In the genomic region with DNA sequence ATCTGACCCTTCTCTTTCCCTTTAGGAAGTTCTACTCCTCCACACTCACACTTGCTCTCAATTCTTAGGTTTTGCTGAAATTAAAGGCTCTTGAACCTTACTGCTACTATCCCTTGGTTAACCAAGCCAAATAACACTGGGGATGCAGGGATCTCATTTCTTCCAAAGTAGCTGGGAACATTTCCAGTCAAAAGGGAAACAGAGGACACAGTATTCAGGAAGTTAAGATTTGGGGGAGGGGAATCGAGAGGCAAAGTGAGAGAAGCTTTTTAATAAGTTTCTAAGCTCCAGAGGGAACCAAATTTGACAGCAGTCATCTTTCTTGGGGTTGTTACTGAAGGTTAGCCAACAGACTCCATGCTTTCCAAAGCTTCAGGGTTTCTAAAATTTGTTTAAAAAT, we compare ENCODE assay signal across 11 cellular contexts. TPM values are rescaled to one million over a fixed set of nuclear protein-coding genes. Genes with fewer than 3 reads are reported as not detected.
DNase-seq lines count a peak whose midpoint lies in the region; ATAC-seq and TF ChIP-seq lines count a peak whose summit lies in the region.
"Had no signal": no experiment of that assay in that cellular context is flagged by ENCODE, and none has a peak within 500 bp of the region (broad histone marks: within the 10 kb centered on the region; RNA-seq: fewer than 3 reads in every experiment).

No MANE protein-coding gene starts in this region.

- TF ChIP-seq CTCF in Panc1 (IDR thresholded peaks at IDR 0.05) (no peak), fibroblast of pulmonary artery (IDR thresholded peaks at IDR 0.05; ENCODE audit: low read length, missing control alignments) (no peak)

- peak overlapping the region in 3 of 5 donors; percentile 24 to 69 (median 69) for H3K9ac ChIP-seq in subcutaneous abdominal adipose tissue (ENCODE audit: low read length in 5 of 5)

- H3K9me3 ChIP-seq in Panc1 (ENCODE audit: control insufficient read depth, insufficient read depth, low read depth, low read length) = no peaks in the 10 kb centered on the region
- no peaks in the 10 kb centered on the region for H3K9me3 ChIP-seq in subcutaneous abdominal adipose tissue (ENCODE audit: control insufficient read depth in 5 of 5, low read length in 5 of 5)
- H3K9me3 ChIP-seq in MG63 = no peaks in the 10 kb centered on the region
- H3K9me3 ChIP-seq: adrenal gland had no signal

- ATAC-seq in activated T-cell treated with anti-CD3 and anti-CD28 coated beads, Interleukin-2, amount 50 U/mL, for 72 hours (replicated peaks in 1 of 2) = no peak
- ATAC-seq in Panc1 (no peak), HG03139 (IDR thresholded peaks at IDR 0.05; ENCODE audit: unreplicated experiment) (no peak)

- POLR2A ChIA-PET in Panc1 (lab: Charles Lee) = no interaction called here

- H3K4me1 ChIP-seq in Panc1 (ENCODE audit: control insufficient read depth, insufficient read depth, low read length) (peaks cover 36% of the 10 kb centered on the region), subcutaneous abdominal adipose tissue (ENCODE audit: control insufficient read depth in 5 of 5, insufficient read depth in 5 of 5, low read length in 5 of 5) (peaks cover 0 to 63% (median 54%) of the 10 kb centered on the region in 5 donors)

- H3K27ac Mint-ChIP-seq in activated T-cell treated with anti-CD3 and anti-CD28 coated beads, Interleukin-2, amount 50 U/mL, for 72 hours = peak overlapping the region; percentile 82

- in situ Hi-C loops in Panc1 (cut with HindIII; ENCODE audit: low pct_unique_long_range_greater_than_20kb, low sequenced_read_pairs) (no loop called here), G401 (cut with HindIII; ENCODE audit: low sequenced_read_pairs) (no loop called here)

- H3K27me3 ChIP-seq in Panc1 (ENCODE audit: control insufficient read depth, insufficient read depth, low read length) (no peaks in the 10 kb centered on the region), subcutaneous abdominal adipose tissue (ENCODE audit: control insufficient read depth in 5 of 5, insufficient read depth in 4 of 5, low read length in 5 of 5) (no peaks in the 10 kb centered on the region), MG63 (no peaks in the 10 kb centered on the region)
- H3K27me3 ChIP-seq: adrenal gland had no signal

- BruUV-seq in Panc1 (replicated peaks; lab: Mats Ljungman, UMichigan) = no TSS peak

- no peak for DNase-seq in activated T-cell treated with anti-CD3 and anti-CD28 coated beads, Interleukin-2, amount 50 U/mL, for 72 hours
- no peak for DNase-seq in activated T-cell treated with anti-CD3 and anti-CD28 coated beads, Interleukin-2, amount 50 U/mL, for 48 hours
- DNase-seq in Panc1 (ENCODE audit: low read depth, low spot score) = no peak
- no peak for DNase-seq in fibroblast of pulmonary artery (ENCODE audit: low read depth)
- DNase-seq in G401 (ENCODE audit: low spot score) = no peak
- DNase-seq in MG63 = no peak
- DNase-seq: activated CD8-positive, alpha-beta memory T cell treated with anti-CD3 and anti-CD28 coated beads, Interleukin-2, amount 50 U/mL, for 48 hours; DMS79 had no signal

- H3K27ac ChIP-seq in Panc1 (ENCODE audit: low read length) = peak overlapping the region; percentile 46; the same call in 1 of the 2 replicates
- H3K27ac ChIP-seq in subcutaneous abdominal adipose tissue (ENCODE audit: low read depth, low read length) = peak overlapping the region; percentile 28

- H3K4me3 ChIP-seq in Panc1 (ENCODE audit: low read depth in 2 of 2, low read length in 2 of 2) = no peak overlapping the region
- peak overlapping the region; percentile 10 for H3K4me3 ChIP-seq in fibroblast of pulmonary artery (replicated peaks; ENCODE audit: low read depth, low read length)
- no peak overlapping the region for H3K4me3 ChIP-seq in subcutaneous abdominal adipose tissue (ENCODE audit: low read depth in 1 of 5, low read length in 5 of 5)
- H3K4me3 ChIP-seq in MG63 = no peak overlapping the region
- H3K4me3 ChIP-seq: adrenal gland had no signal

- H3K27me3 Mint-ChIP-seq in activated T-cell treated with anti-CD3 and anti-CD28 coated beads, Interleukin-2, amount 50 U/mL, for 72 hours (ENCODE audit: low read depth) = no peaks in the 10 kb centered on the region

- H3K36me3 Mint-ChIP-seq in activated T-cell treated with anti-CD3 and anti-CD28 coated beads, Interleukin-2, amount 50 U/mL, for 72 hours (ENCODE audit: insufficient read depth in 2 of 2) = peaks cover 6 to 48% of the 10 kb centered on the region in 2 donors

- intact Hi-C loops in Panc1 (cut with micrococcal nuclease; ENCODE audit: unreplicated experiment) = no loop called here

- H3K4me1 Mint-ChIP-seq in activated T-cell treated with anti-CD3 and anti-CD28 coated beads, Interleukin-2, amount 50 U/mL, for 72 hours (ENCODE audit: low read depth) = peaks cover 70% of the 10 kb centered on the region

- CTCF ChIA-PET in Panc1 (lab: Charles Lee) = no interaction called here

- H3K36me3 ChIP-seq in Panc1 (ENCODE audit: control insufficient read depth, insufficient read depth, low read length) (peaks cover 15% of the 10 kb centered on the region), subcutaneous abdominal adipose tissue (ENCODE audit: control insufficient read depth in 5 of 5, insufficient read depth in 5 of 5, low read length in 5 of 5) (peaks cover 3 to 12% (median 7%) of the 10 kb centered on the region in 5 donors), MG63 (peaks cover 79% of the 10 kb centered on the region)

- H3K4me3 Mint-ChIP-seq in activated T-cell treated with anti-CD3 and anti-CD28 coated beads, Interleukin-2, amount 50 U/mL, for 72 hours = no peak overlapping the region

- H3K9me3 Mint-ChIP-seq in activated T-cell treated with anti-CD3 and anti-CD28 coated beads, Interleukin-2, amount 50 U/mL, for 72 hours = no peaks in the 10 kb centered on the region

RNA-seq across cellular contexts. Expression of a gene that starts 6.2 kb away (rescaled TPM):
- 100 to 1,000 TPM; 269 to 272 TPM for total RNA-seq in activated T-cell treated with anti-CD3 and anti-CD28 coated beads, Interleukin-2, amount 50 U/mL, for 72 hours
- 303 TPM for total RNA-seq in Panc1 (2021; ENCODE audit: unreplicated experiment)
- polyA plus RNA-seq in Panc1 (2012; ENCODE audit: insufficient read length) = 243 TPM
- total RNA-seq in G401 (2014; rRNA removed; shearing (Covaris generic)) = 339 and 438 TPM in 2 replicates
- total RNA-seq in MG63 (2014; rRNA removed; shearing (Covaris generic); ENCODE audit: low replicate concordance) = 348 and 489 TPM in 2 replicates

RNA-seq across cellular contexts. Expression of a gene that starts 6.4 kb away (rescaled TPM):
- 100 to 1,000 TPM; 272 to 283 TPM for total RNA-seq in activated T-cell treated with anti-CD3 and anti-CD28 coated beads, Interleukin-2, amount 50 U/mL, for 72 hours
- total RNA-seq in Panc1 (2021; ENCODE audit: unreplicated experiment) = 656 TPM
- polyA plus RNA-seq in Panc1 (2012; ENCODE audit: insufficient read length) = 717 TPM
- total RNA-seq in G401 (2014; rRNA removed; shearing (Covaris generic)) = 386 and 442 TPM in 2 replicates
- 383 and 447 TPM in 2 replicates for total RNA-seq in MG63 (2014; rRNA removed; shearing (Covaris generic); ENCODE audit: low replicate concordance)

RNA-seq across cellular contexts. Expression of a gene that starts 34.2 kb away (rescaled TPM):
- total RNA-seq in activated T-cell treated with anti-CD3 and anti-CD28 coated beads, Interleukin-2, amount 50 U/mL, for 72 hours = 10 to 100 TPM; 30.2 to 30.8 TPM
- 80.3 TPM for total RNA-seq in Panc1 (2021; ENCODE audit: unreplicated experiment)
- 36.6 TPM for polyA plus RNA-seq in Panc1 (2012; ENCODE audit: insufficient read length)
- 36.3 and 38.6 TPM in 2 replicates for total RNA-seq in G401 (2014; rRNA removed; shearing (Covaris generic))
- total RNA-seq in MG63 (2014; rRNA removed; shearing (Covaris generic); ENCODE audit: low replicate concordance) = 35.6 and 37.4 TPM in 2 replicates
